ENCODE assay signal across 21 cellular contexts in genomic region chr3:153349138-153349499, GRCh38.
DNase-seq lines count a peak whose midpoint lies in the region; ATAC-seq, FAIRE-seq and TF ChIP-seq lines count a peak whose summit lies in the region.
"Had no signal": no experiment of that assay in that cellular context is flagged by ENCODE, and none has a peak within 500 bp of the region (broad histone marks: within the 10 kb centered on the region; RNA-seq: fewer than 3 reads in every experiment).

No MANE protein-coding gene starts in this region.

- peaks cover 9% of the 10 kb centered on the region; the same call in 1 of the 2 replicates for H3K9me3 ChIP-seq in iPS-20b (ENCODE audit: insufficient read depth, low read depth, low read length)
- no peaks in the 10 kb centered on the region; the same call in 1 of the 2 replicates for H3K9me3 ChIP-seq in BE2C
- H3K9me3 ChIP-seq: BLaER1, neutrophil had no signal

- H3K27me3 ChIP-seq in iPS-20b (ENCODE audit: insufficient read depth, low read length) (peaks cover 7% of the 10 kb centered on the region; the same call in 1 of the 2 replicates), BE2C (no peaks in the 10 kb centered on the region)
- H3K27me3 ChIP-seq: BLaER1, neutrophil had no signal

- DNase-seq in BE2C (no peak), iPS-NIHi7 (ENCODE audit: extremely low spot score) (no peak), H54 (ENCODE audit: insufficient read length, low spot score) (no peak)
- DNase-seq in activated naive CD4-positive, alpha-beta T cell treated with anti-CD3 and anti-CD28 coated beads, Interleukin-2, amount 50 U/mL, for 16 hours = no peak
- DNase-seq: activated CD4-positive, CD25-positive, alpha-beta regulatory T cell treated with anti-CD3 and anti-CD28 coated beads, Interleukin-2, amount 50 U/mL, for 72 hours; activated naive CD8-positive, alpha-beta T cell treated with anti-CD3 and anti-CD28 coated beads, Interleukin-2, amount 10 ng/mL, durations not matched to agents 7 days and 5 days; activated T-cell treated with anti-CD3 and anti-CD28 coated beads for 4 hours; cerebellar nuclear complex; Karpas-422; midbrain; NCI-H2029; NCI-H526; right cardiac atrium; stimulated activated CD4-positive, alpha-beta T cell treated with anti-CD3 and anti-CD28 coated beads, Interleukin-4, amount 100 ng/mL, for 1 hour had no signal

- H3K27ac ChIP-seq in iPS-20b (ENCODE audit: low read length) = no peak overlapping the region
- H3K27ac ChIP-seq: BLaER1, neutrophil had no signal

- ATAC-seq in GM19351 (IDR thresholded peaks at IDR 0.05; ENCODE audit: unreplicated experiment) = peak; percentile 99
- peak; percentile 59 for ATAC-seq in HG02798 (IDR thresholded peaks at IDR 0.05; ENCODE audit: poor library complexity, unreplicated experiment)
- peak; percentile 90 for ATAC-seq in HG03575 (IDR thresholded peaks at IDR 0.05; ENCODE audit: extremely low read depth, insufficient number of reproducible peaks, low FRiP score, unreplicated experiment)
- ATAC-seq: right cardiac atrium had no signal

- H3K4me1 ChIP-seq in iPS-20b (ENCODE audit: insufficient read depth, low read length) = peaks cover 9% of the 10 kb centered on the region
- H3K4me1 ChIP-seq in BE2C = no peaks in the 10 kb centered on the region
- H3K4me1 ChIP-seq: BLaER1 had no signal

- H3K36me3 ChIP-seq in iPS-20b (ENCODE audit: insufficient read depth, low read depth, low read length) = no peaks in the 10 kb centered on the region
- no peaks in the 10 kb centered on the region for H3K36me3 ChIP-seq in BE2C
- H3K36me3 ChIP-seq: BLaER1, neutrophil had no signal

- peak overlapping the region; percentile 0; the same call in 1 of the 2 replicates for H3K4me3 ChIP-seq in iPS-20b (ENCODE audit: low read length)
- no peak overlapping the region for H3K4me3 ChIP-seq in BE2C (ENCODE audit: low read depth, low read length)
- H3K4me3 ChIP-seq: BLaER1 had no signal

- no peak overlapping the region for H3K9ac ChIP-seq in iPS-20b (ENCODE audit: low read depth, low read length)
- H3K9ac ChIP-seq: BLaER1 had no signal

- no peak for FAIRE-seq in H54 (lab: Jason Lieb, UNC)
- FAIRE-seq: islet of Langerhans had no signal

- TF ChIP-seq POLR2A in H54 (IDR thresholded peaks at IDR 0.05; ENCODE audit: low read depth, low read length) = no peak

- no peak for TF ChIP-seq CTCF in BE2C (IDR thresholded peaks at IDR 0.05; ENCODE audit: low read depth, low read length)
